ENCODE assay signal across 9 cellular contexts in the genomic region with DNA sequence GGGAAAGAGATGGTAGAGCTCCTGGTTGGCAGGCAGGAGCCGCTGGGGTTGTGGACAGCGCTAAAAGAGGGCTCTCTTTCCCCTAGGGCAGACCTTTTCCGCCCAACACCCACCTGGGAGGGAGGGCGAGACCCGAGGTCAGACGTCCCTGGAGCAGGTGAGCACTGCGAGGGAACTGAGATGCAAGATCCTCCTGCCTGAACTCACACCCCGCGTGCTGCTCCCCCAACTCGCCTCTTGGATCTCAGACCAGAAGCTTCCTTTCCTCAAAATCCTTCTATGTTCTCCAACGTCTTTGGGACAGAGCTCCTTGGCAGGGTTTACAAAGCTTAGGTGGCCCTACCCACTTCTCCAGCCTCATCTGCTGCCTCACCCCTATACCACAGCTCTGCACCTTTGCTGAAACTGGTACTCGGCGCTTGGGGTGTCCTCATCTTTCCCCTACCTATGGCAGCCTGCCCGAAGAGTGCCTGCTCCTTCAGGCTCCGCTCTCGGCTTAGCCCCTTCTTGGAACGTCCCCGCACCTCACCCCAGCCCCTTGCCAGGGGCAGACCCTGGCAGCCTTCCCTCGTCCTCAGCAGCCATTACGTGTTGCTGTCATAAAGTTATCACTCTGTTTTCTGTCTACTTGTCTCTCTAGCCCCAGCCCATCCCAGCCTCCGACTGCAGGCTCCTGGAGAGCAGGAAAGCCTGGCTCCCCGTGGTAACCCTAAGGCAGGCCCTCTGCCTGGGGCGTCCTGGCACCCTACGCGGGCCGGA. TPM values are rescaled to one million over a fixed set of nuclear protein-coding genes. Genes with fewer than 3 reads are reported as not detected.
DNase-seq lines count a peak whose midpoint lies in the region; ATAC-seq and TF ChIP-seq lines count a peak whose summit lies in the region.
"Had no signal": no experiment of that assay in that cellular context is flagged by ENCODE, and none has a peak within 500 bp of the region (broad histone marks: within the 10 kb centered on the region; RNA-seq: fewer than 3 reads in every experiment).

No MANE protein-coding gene starts in this region.

- H3K36me3 ChIP-seq in left ventricle myocardium inferior (no peaks in the 10 kb centered on the region), ectodermal cell (ENCODE audit: control insufficient read depth, insufficient read depth, low read length) (no peaks in the 10 kb centered on the region), vagina (no peaks in the 10 kb centered on the region)

- H3K27me3 Mint-ChIP-seq in natural killer cell treated with Interleukin-12 subunit alpha and Interleukin-12 subunit beta and Interleukin-15 and Interleukin-18, amount 100 ng/mL, for 72 hours: peaks cover 7 to 24% of the 10 kb centered on the region in 2 donors

- H3K9me3 ChIP-seq in left ventricle myocardium inferior (replicated peaks) (no peaks in the 10 kb centered on the region), ectodermal cell (ENCODE audit: control insufficient read depth, low read length) (no peaks in the 10 kb centered on the region), vagina (no peaks in the 10 kb centered on the region)

- ATAC-seq in Right ventricle myocardium superior (ENCODE audit: poor library complexity): no peak
- ATAC-seq in natural killer cell treated with Interleukin-12 subunit alpha and Interleukin-12 subunit beta and Interleukin-15 and Interleukin-18, amount 100 ng/mL, for 72 hours: no peak
- ATAC-seq in GM21717 (IDR thresholded peaks at IDR 0.05; ENCODE audit: unreplicated experiment): no peak
- ATAC-seq in HG03108 (IDR thresholded peaks at IDR 0.05; ENCODE audit: unreplicated experiment): no peak

- no peak for DNase-seq in left ventricle myocardium inferior
- no peak for DNase-seq in Right ventricle myocardium superior
- no peak for DNase-seq in natural killer cell treated with Interleukin-12 subunit alpha and Interleukin-12 subunit beta and Interleukin-15 and Interleukin-18, amount 100 ng/mL, for 72 hours (ENCODE audit: low spot score)
- DNase-seq in vagina (ENCODE audit: extremely low spot score in 2 of 2): no peak
- DNase-seq in Kasumi-1 (lab: John Stamatoyannopoulos, UW): no peak
- DNase-seq: occipital lobe had no signal

- H3K36me3 Mint-ChIP-seq in natural killer cell treated with Interleukin-12 subunit alpha and Interleukin-12 subunit beta and Interleukin-15 and Interleukin-18, amount 100 ng/mL, for 72 hours: no peaks in the 10 kb centered on the region

- intact Hi-C loops in left ventricle myocardium inferior (cut with micrococcal nuclease): no loop called here
- intact Hi-C loops in Right ventricle myocardium superior (cut with DNase I): no loop called here
- intact Hi-C loops in vagina (cut with DNase I): loop anchor here (10.0 kb wide), 1 partner anchor 221 kb away; no protein-coding TSS in a partner anchor

- no peak overlapping the region for H3K27ac Mint-ChIP-seq in natural killer cell treated with Interleukin-12 subunit alpha and Interleukin-12 subunit beta and Interleukin-15 and Interleukin-18, amount 100 ng/mL, for 72 hours

- TF ChIP-seq CTCF in left ventricle myocardium inferior (IDR thresholded peaks at IDR 0.05; ENCODE audit: borderline replicate concordance) (no peak), vagina (IDR thresholded peaks at IDR 0.05) (no peak)

- H3K4me3 ChIP-seq in left ventricle myocardium inferior: peak overlapping the region; percentile 66
- H3K4me3 ChIP-seq in ectodermal cell (ENCODE audit: insufficient read depth, low read depth, low read length): peak overlapping the region; percentile 49
- H3K4me3 ChIP-seq in vagina: peak overlapping the region; percentile 46 to 54

- peak overlapping the region; percentile 38 for H3K4me3 Mint-ChIP-seq in natural killer cell treated with Interleukin-12 subunit alpha and Interleukin-12 subunit beta and Interleukin-15 and Interleukin-18, amount 100 ng/mL, for 72 hours

- H3K4me1 ChIP-seq in left ventricle myocardium inferior: peaks cover 47% of the 10 kb centered on the region
- peaks cover 35% of the 10 kb centered on the region for H3K4me1 ChIP-seq in ectodermal cell (ENCODE audit: control insufficient read depth, insufficient read depth, low read length)
- peaks cover 37% of the 10 kb centered on the region for H3K4me1 ChIP-seq in vagina

- no peak for TF ChIP-seq POLR2A in vagina (IDR thresholded peaks at IDR 0.05)

- peaks cover 31% of the 10 kb centered on the region for H3K27me3 ChIP-seq in left ventricle myocardium inferior (ENCODE audit: low read depth)
- H3K27me3 ChIP-seq in ectodermal cell (ENCODE audit: control insufficient read depth, insufficient read depth, low read length, poor library complexity, severe bottlenecking): peaks cover 77% of the 10 kb centered on the region
- no peaks in the 10 kb centered on the region for H3K27me3 ChIP-seq in vagina

- 20 to 23% methylated on average over 26 of the region's 26 CpGs for WGBS in ectodermal cell, 2 experiments

- H3K27ac ChIP-seq in left ventricle myocardium inferior (replicated peaks): no peak overlapping the region
- no peak overlapping the region for H3K27ac ChIP-seq in ectodermal cell (ENCODE audit: insufficient read depth, low read depth, low read length, poor library complexity, severe bottlenecking)
- peak overlapping the region; percentile 3 for H3K27ac ChIP-seq in vagina

- H3K9me3 Mint-ChIP-seq in natural killer cell treated with Interleukin-12 subunit alpha and Interleukin-12 subunit beta and Interleukin-15 and Interleukin-18, amount 100 ng/mL, for 72 hours: no peaks in the 10 kb centered on the region

- H3K4me1 Mint-ChIP-seq in natural killer cell treated with Interleukin-12 subunit alpha and Interleukin-12 subunit beta and Interleukin-15 and Interleukin-18, amount 100 ng/mL, for 72 hours (ENCODE audit: low read depth in 2 of 2): peaks cover 11 to 25% of the 10 kb centered on the region in 2 donors

RNA-seq across cellular contexts. Expression of gene BAHD1, which starts 5.2 kb away (rescaled TPM):
- total RNA-seq in left ventricle myocardium inferior: 17.1 TPM
- total RNA-seq in Right ventricle myocardium superior: 16.2 TPM
- 25.6 TPM for polyA plus RNA-seq in ectodermal cell (2013, experiment 1 of 4)
- polyA plus RNA-seq in ectodermal cell (2013, experiment 2 of 4): 21.7 TPM
- polyA plus RNA-seq in ectodermal cell (2013, experiment 3 of 4): 19.2 TPM
- 22.3 TPM for polyA plus RNA-seq in ectodermal cell (2013, experiment 4 of 4)
- 10 to 100 TPM; 27.9 to 29.2 TPM for total RNA-seq in natural killer cell treated with Interleukin-12 subunit alpha and Interleukin-12 subunit beta and Interleukin-15 and Interleukin-18, amount 100 ng/mL, for 72 hours
- 9.6 TPM for total RNA-seq in vagina

RNA-seq across cellular contexts. Expression of gene IVD, which starts 29.9 kb away (rescaled TPM):
- total RNA-seq in left ventricle myocardium inferior: 106 TPM
- total RNA-seq in Right ventricle myocardium superior: 90.8 TPM
- polyA plus RNA-seq in ectodermal cell (2013, experiment 1 of 4): 80.9 TPM
- 74.7 TPM for polyA plus RNA-seq in ectodermal cell (2013, experiment 2 of 4)
- polyA plus RNA-seq in ectodermal cell (2013, experiment 3 of 4): 55.1 TPM
- polyA plus RNA-seq in ectodermal cell (2013, experiment 4 of 4): 56.1 TPM
- total RNA-seq in natural killer cell treated with Interleukin-12 subunit alpha and Interleukin-12 subunit beta and Interleukin-15 and Interleukin-18, amount 100 ng/mL, for 72 hours: 100 to 1,000 TPM in 1 of 2 donors, 10 to 100 TPM in 1; 63.3 to 111 TPM
- total RNA-seq in vagina: 30.4 TPM

RNA-seq across cellular contexts. Expression of gene CHST14, which starts 35.3 kb away (rescaled TPM):
- total RNA-seq in left ventricle myocardium inferior: 8.4 TPM
- 7.5 TPM for total RNA-seq in Right ventricle myocardium superior
- 26.7 TPM for polyA plus RNA-seq in ectodermal cell (2013, experiment 1 of 4)
- 26.7 TPM for polyA plus RNA-seq in ectodermal cell (2013, experiment 2 of 4)
- polyA plus RNA-seq in ectodermal cell (2013, experiment 3 of 4): 25.7 TPM
- 28.0 TPM for polyA plus RNA-seq in ectodermal cell (2013, experiment 4 of 4)
- total RNA-seq in natural killer cell treated with Interleukin-12 subunit alpha and Interleukin-12 subunit beta and Interleukin-15 and Interleukin-18, amount 100 ng/mL, for 72 hours: 10 to 100 TPM in 1 of 2 donors, 1 to 10 TPM in 1; 9.1 to 14.7 TPM
- 8.6 TPM for total RNA-seq in vagina

RNA-seq across cellular contexts. Expression of gene KNSTRN, which starts 53.0 kb away (rescaled TPM):
- 9.0 TPM for total RNA-seq in left ventricle myocardium inferior
- total RNA-seq in Right ventricle myocardium superior: 7.9 TPM
- 59.1 TPM for polyA plus RNA-seq in ectodermal cell (2013, experiment 1 of 4)
- 49.5 TPM for polyA plus RNA-seq in ectodermal cell (2013, experiment 2 of 4)
- 63.0 TPM for polyA plus RNA-seq in ectodermal cell (2013, experiment 3 of 4)
- polyA plus RNA-seq in ectodermal cell (2013, experiment 4 of 4): 65.3 TPM
- total RNA-seq in natural killer cell treated with Interleukin-12 subunit alpha and Interleukin-12 subunit beta and Interleukin-15 and Interleukin-18, amount 100 ng/mL, for 72 hours: 10 to 100 TPM; 32.4 to 75.1 TPM
- total RNA-seq in vagina: 13.5 TPM
